1 cellular context compared by ENCODE assay signal in the genomic region with DNA sequence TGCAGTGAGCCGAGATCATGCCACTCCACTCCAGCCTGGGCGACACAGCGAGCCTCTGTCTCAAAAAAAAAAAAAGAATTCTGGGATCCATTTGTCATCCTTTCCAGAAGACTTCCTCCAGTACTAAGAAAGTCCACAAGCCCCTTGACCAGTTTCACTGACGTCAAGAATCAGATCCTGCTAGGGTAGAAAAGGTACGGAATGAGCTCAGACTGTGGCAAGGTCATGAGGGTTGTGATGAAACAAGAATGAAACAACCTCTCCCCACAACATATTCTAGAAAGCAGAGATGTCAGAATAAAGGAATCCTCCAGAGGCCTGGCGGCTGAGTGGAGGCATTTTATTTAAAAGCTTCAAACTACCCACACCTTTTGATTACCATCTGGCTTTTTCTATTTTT.
TF ChIP-seq lines count a peak whose summit lies in the region.

No MANE protein-coding gene starts in this region.

TF ChIP-seq in HEK293, 187 proteins besides CTCF, POLR2A, EP300 and RAD21:
- no peak for TF ChIP-seq TSHZ1 (tag by site-specific recombination; IDR thresholded peaks at IDR 0.05; ENCODE audit: borderline replicate concordance)
- peak; percentile 33; the same call in 1 of the 2 replicates for TF ChIP-seq ZBTB17 (tag by site-specific recombination; IDR thresholded peaks at IDR 0.05)
- TF ChIP-seq KLF16 (tag by site-specific recombination; IDR thresholded peaks at IDR 0.05) = no peak
- no peak for TF ChIP-seq ZNF830 (tag by site-specific recombination; IDR thresholded peaks at IDR 0.05; ENCODE audit: low read depth)
